1 cellular context compared by ENCODE assay signal in the genomic region with DNA sequence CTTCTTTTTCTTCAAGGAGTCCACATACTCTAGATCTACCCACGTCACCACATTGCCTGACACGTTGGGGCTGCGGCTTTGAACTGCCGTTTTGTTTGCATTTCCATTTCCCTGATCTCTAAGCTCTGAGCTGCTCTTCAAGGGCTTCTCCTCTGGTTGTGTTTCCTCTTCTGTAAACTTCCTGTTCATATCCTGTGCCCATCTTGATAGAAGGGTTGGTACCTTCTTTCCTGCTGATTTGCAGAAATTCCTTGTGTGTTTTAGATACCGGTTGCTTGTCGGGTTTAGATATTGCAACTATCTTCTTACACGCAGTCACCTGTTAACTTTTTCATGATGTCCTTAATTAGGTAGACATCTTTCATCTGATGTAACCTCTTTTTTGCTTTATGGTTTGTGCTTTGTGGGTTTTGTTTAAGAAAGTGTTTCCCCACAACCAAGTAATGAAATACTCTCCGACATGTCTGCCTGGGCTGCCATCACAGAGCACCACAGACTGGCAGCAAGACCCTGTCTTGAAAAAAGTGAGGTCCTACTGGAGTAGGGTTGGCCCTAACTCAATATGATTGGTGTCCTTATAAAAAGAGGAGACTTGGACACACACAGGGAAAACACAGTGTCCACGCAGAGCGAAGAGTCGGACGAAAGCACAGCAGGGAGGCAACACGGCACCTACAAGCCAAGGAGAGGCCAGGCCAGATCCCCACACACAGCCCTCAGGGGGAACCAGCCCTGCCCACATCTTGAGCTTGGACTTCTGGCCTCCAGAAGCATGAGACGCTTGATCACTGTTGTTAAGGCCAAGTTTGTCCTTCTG.
TF ChIP-seq lines count a peak whose summit lies in the region.

No MANE protein-coding gene starts in this region.

TF ChIP-seq in HepG2, 621 proteins besides CTCF, POLR2A, EP300 and RAD21 (continued from another document and continues in another):
- TF ChIP-seq ATF3 (CRISPR knock-in tag; IDR thresholded peaks at IDR 0.05) (no peak), PRMT3 (CRISPR knock-in tag; IDR thresholded peaks at IDR 0.05; ENCODE audit: borderline replicate concordance, low read depth) (no peak), GZF1 (CRISPR knock-in tag; IDR thresholded peaks at IDR 0.05) (no peak), NCOR1 (IDR thresholded peaks at IDR 0.05; ENCODE audit: borderline replicate concordance, low read length) (no peak; the same call in 1 of the 2 replicates), ZNF180 (CRISPR knock-in tag; IDR thresholded peaks at IDR 0.05; ENCODE audit: borderline replicate concordance, low read depth) (no peak), ZNF432 (CRISPR knock-in tag; IDR thresholded peaks at IDR 0.05; ENCODE audit: borderline replicate concordance) (no peak), ZFX (CRISPR knock-in tag; IDR thresholded peaks at IDR 0.05; ENCODE audit: low read depth) (no peak), ZNF382 (CRISPR knock-in tag; IDR thresholded peaks at IDR 0.05; ENCODE audit: borderline replicate concordance) (no peak), ZNF576 (CRISPR knock-in tag; IDR thresholded peaks at IDR 0.05) (no peak), HNRNPL (IDR thresholded peaks at IDR 0.05; ENCODE audit: low read depth, low read length) (no peak), ZBTB40 (IDR thresholded peaks at IDR 0.05) (no peak), ZBTB40 (CRISPR knock-in tag; IDR thresholded peaks at IDR 0.05) (no peak; the same call in 1 of the 2 replicates), CC2D1A (CRISPR knock-in tag; IDR thresholded peaks at IDR 0.05) (no peak), MAFG (CRISPR knock-in tag; IDR thresholded peaks at IDR 0.05) (no peak), ZNF124 (CRISPR knock-in tag; IDR thresholded peaks at IDR 0.05) (no peak), ISL2 (CRISPR knock-in tag; IDR thresholded peaks at IDR 0.05) (peak; percentile 22; the same call in 1 of the 2 replicates), ZHX1 (CRISPR knock-in tag; IDR thresholded peaks at IDR 0.05; ENCODE audit: low read depth) (no peak), NCOA2 (CRISPR knock-in tag; IDR thresholded peaks at IDR 0.05) (peak; percentile 72), ZNF510 (CRISPR knock-in tag; IDR thresholded peaks at IDR 0.05; ENCODE audit: low read depth) (no peak), TGIF2 (CRISPR knock-in tag; IDR thresholded peaks at IDR 0.05) (0 out of 2 replicates have a peak, but pooled peaks have one; percentile 0), ZNF629 (CRISPR knock-in tag; conservative IDR thresholded peaks at IDR 0.05) (no peak), PATZ1 (CRISPR knock-in tag; IDR thresholded peaks at IDR 0.05) (no peak; the same call in 1 of the 2 replicates), ZSCAN25 (CRISPR knock-in tag; IDR thresholded peaks at IDR 0.05) (no peak), MEIS1 (CRISPR knock-in tag; IDR thresholded peaks at IDR 0.05; ENCODE audit: borderline replicate concordance) (no peak), NR2F1 (CRISPR knock-in tag; IDR thresholded peaks at IDR 0.05) (no peak), ZBTB1 (CRISPR knock-in tag; IDR thresholded peaks at IDR 0.05; ENCODE audit: borderline replicate concordance) (no peak), MTF1 (CRISPR knock-in tag; IDR thresholded peaks at IDR 0.05) (no peak), RBM39 (IDR thresholded peaks at IDR 0.05; ENCODE audit: low read depth, low read length, poor library complexity, severe bottlenecking) (no peak), ZNF296 (CRISPR knock-in tag; conservative IDR thresholded peaks at IDR 0.05) (no peak), ZNF263 (CRISPR knock-in tag; IDR thresholded peaks at IDR 0.05) (0 out of 2 replicates have a peak, but pooled peaks have one; percentile 23), ZNF264 (CRISPR knock-in tag; IDR thresholded peaks at IDR 0.05) (0 out of 2 replicates have a peak, but pooled peaks have one; percentile 31)
- TF ChIP-seq, protein P1, sequence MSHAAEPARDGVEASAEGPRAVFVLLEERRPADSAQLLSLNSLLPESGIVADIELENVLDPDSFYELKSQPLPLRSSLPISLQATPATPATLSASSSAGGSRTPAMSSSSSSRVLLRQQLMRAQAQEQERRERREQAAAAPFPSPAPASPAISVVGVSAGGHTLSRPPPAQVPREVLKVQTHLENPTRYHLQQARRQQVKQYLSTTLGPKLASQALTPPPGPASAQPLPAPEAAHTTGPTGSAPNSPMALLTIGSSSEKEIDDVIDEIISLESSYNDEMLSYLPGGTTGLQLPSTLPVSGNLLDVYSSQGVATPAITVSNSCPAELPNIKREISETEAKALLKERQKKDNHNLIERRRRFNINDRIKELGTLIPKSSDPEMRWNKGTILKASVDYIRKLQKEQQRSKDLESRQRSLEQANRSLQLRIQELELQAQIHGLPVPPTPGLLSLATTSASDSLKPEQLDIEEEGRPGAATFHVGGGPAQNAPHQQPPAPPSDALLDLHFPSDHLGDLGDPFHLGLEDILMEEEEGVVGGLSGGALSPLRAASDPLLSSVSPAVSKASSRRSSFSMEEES (CRISPR knock-in tag; IDR thresholded peaks at IDR 0.05) = no peak
- TF ChIP-seq, protein P2, sequence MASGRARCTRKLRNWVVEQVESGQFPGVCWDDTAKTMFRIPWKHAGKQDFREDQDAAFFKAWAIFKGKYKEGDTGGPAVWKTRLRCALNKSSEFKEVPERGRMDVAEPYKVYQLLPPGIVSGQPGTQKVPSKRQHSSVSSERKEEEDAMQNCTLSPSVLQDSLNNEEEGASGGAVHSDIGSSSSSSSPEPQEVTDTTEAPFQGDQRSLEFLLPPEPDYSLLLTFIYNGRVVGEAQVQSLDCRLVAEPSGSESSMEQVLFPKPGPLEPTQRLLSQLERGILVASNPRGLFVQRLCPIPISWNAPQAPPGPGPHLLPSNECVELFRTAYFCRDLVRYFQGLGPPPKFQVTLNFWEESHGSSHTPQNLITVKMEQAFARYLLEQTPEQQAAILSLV (CRISPR knock-in tag; IDR thresholded peaks at IDR 0.05; ENCODE audit: borderline replicate concordance) = no peak
- TF ChIP-seq, protein P3, sequence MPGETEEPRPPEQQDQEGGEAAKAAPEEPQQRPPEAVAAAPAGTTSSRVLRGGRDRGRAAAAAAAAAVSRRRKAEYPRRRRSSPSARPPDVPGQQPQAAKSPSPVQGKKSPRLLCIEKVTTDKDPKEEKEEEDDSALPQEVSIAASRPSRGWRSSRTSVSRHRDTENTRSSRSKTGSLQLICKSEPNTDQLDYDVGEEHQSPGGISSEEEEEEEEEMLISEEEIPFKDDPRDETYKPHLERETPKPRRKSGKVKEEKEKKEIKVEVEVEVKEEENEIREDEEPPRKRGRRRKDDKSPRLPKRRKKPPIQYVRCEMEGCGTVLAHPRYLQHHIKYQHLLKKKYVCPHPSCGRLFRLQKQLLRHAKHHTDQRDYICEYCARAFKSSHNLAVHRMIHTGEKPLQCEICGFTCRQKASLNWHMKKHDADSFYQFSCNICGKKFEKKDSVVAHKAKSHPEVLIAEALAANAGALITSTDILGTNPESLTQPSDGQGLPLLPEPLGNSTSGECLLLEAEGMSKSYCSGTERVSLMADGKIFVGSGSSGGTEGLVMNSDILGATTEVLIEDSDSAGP (CRISPR knock-in tag; IDR thresholded peaks at IDR 0.05; ENCODE audit: borderline replicate concordance) = no peak
- TF ChIP-seq, protein P4, sequence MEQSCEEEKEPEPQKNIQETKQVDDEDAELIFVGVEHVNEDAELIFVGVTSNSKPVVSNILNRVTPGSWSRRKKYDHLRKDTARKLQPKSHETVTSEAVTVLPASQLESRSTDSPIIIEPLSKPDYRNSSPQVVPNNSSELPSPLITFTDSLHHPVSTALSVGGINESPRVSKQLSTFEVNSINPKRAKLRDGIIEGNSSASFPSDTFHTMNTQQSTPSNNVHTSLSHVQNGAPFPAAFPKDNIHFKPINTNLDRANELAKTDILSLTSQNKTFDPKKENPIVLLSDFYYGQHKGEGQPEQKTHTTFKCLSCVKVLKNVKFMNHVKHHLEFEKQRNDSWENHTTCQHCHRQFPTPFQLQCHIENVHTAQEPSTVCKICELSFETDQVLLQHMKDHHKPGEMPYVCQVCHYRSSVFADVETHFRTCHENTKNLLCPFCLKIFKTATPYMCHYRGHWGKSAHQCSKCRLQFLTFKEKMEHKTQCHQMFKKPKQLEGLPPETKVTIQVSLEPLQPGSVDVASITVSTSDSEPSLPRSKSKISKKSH (CRISPR knock-in tag; IDR thresholded peaks at IDR 0.05; ENCODE audit: borderline replicate concordance) = no peak
